Comparison of ENCODE assay signal across 13 cellular contexts in genomic region chr1:72435025-72435424, GRCh38.
A peak's percentile ranks its signal among the peaks of the same experiment; 100 is the strongest.
DNase-seq lines count a peak whose midpoint lies in the region; ATAC-seq and TF ChIP-seq lines count a peak whose summit lies in the region.
"Had no signal": no experiment of that assay in that cellular context is flagged by ENCODE, and none has a peak within 500 bp of the region (broad histone marks: within the 10 kb centered on the region; RNA-seq: fewer than 3 reads in every experiment).

No MANE protein-coding gene starts in this region.

- no peak overlapping the region for H3K27ac Mint-ChIP-seq in T-helper 2 cell treated with Interferon-gamma antibody and Interleukin-4, amounts not matched to agents 5 μg/mL and 100 μg/mL, for 36 hours
- H3K27ac Mint-ChIP-seq: activated T-helper 2 cell treated with anti-CD3 and anti-CD28 coated beads, Interferon-gamma antibody, Interleukin-2, Interleukin-4, amounts not matched to agents 10 μg/mL and 5 μg/mL and 100 μg/mL, durations not matched to agents 14 hours and 24 hours and 36 hours; neural progenitor cell had no signal

- TF ChIP-seq POLR2A in suprapubic skin (IDR thresholded peaks at IDR 0.05): no peak

- no peaks in the 10 kb centered on the region for H3K36me3 ChIP-seq in suprapubic skin
- H3K36me3 ChIP-seq: BE2C, neural progenitor cell had no signal

- DNase-seq in DMS 273 treated with DMSO at 0.1 percent for 48 hours (lab: John Stamatoyannopoulos, UW): peak; percentile 72
- peak; percentile 39 for DNase-seq in epithelial cell of proximal tubule (ENCODE audit: low read depth)
- no peak for DNase-seq in HPDE6-E6E7 (ENCODE audit: extremely low spot score)
- DNase-seq in suprapubic skin (ENCODE audit: low spot score in 2 of 2): no peak
- DNase-seq in SKM-1 (lab: John Stamatoyannopoulos, UW; ENCODE audit: unreplicated experiment): no peak
- DNase-seq in T-helper 2 cell treated with Interferon-gamma antibody and Interleukin-4, amounts not matched to agents 5 μg/mL and 100 μg/mL, for 36 hours (ENCODE audit: low spot score): no peak
- DNase-seq: BE2C, dermis blood vessel endothelial cell, NCI-H1048 had no signal

- no peaks in the 10 kb centered on the region for H3K27me3 ChIP-seq in suprapubic skin
- H3K27me3 ChIP-seq: BE2C, neural progenitor cell had no signal

- H3K9me3 ChIP-seq in suprapubic skin: no peaks in the 10 kb centered on the region
- H3K9me3 ChIP-seq: BE2C had no signal

- H3K4me1 ChIP-seq in suprapubic skin: no peaks in the 10 kb centered on the region
- H3K4me1 ChIP-seq: BE2C, neural progenitor cell had no signal

- peak; percentile 69 for ATAC-seq in GM21825 (IDR thresholded peaks at IDR 0.05; ENCODE audit: unreplicated experiment)
- peak; percentile 47 for ATAC-seq in HG03558 (IDR thresholded peaks at IDR 0.05; ENCODE audit: extremely low read depth, unreplicated experiment)

- H3K27me3 Mint-ChIP-seq in T-helper 2 cell treated with Interferon-gamma antibody and Interleukin-4, amounts not matched to agents 5 μg/mL and 100 μg/mL, for 36 hours (ENCODE audit: low read depth): no peaks in the 10 kb centered on the region

- no peaks in the 10 kb centered on the region for H3K36me3 Mint-ChIP-seq in T-helper 2 cell treated with Interferon-gamma antibody and Interleukin-4, amounts not matched to agents 5 μg/mL and 100 μg/mL, for 36 hours (ENCODE audit: low read depth)
- H3K36me3 Mint-ChIP-seq: neural progenitor cell had no signal

- H3K4me1 Mint-ChIP-seq in T-helper 2 cell treated with Interferon-gamma antibody and Interleukin-4, amounts not matched to agents 5 μg/mL and 100 μg/mL, for 36 hours (ENCODE audit: low read depth): no peaks in the 10 kb centered on the region
- H3K4me1 Mint-ChIP-seq: neural progenitor cell had no signal

- no peak overlapping the region for H3K4me3 ChIP-seq in epithelial cell of proximal tubule (ENCODE audit: low read depth, low read length)
- H3K4me3 ChIP-seq in suprapubic skin: no peak overlapping the region
- H3K4me3 ChIP-seq: neural progenitor cell had no signal

- TF ChIP-seq CTCF in epithelial cell of proximal tubule (conservative IDR thresholded peaks at IDR 0.05; ENCODE audit: low read depth, low read length): no peak
- no peak for TF ChIP-seq CTCF in suprapubic skin (IDR thresholded peaks at IDR 0.05)

- H3K27ac ChIP-seq in suprapubic skin: no peak overlapping the region
- H3K27ac ChIP-seq: neural progenitor cell had no signal

- no peak for TF ChIP-seq EP300 in suprapubic skin (IDR thresholded peaks at IDR 0.05)

- H3K9me3 Mint-ChIP-seq in T-helper 2 cell treated with Interferon-gamma antibody and Interleukin-4, amounts not matched to agents 5 μg/mL and 100 μg/mL, for 36 hours: peaks cover 4% of the 10 kb centered on the region
- H3K9me3 Mint-ChIP-seq: activated T-helper 2 cell treated with anti-CD3 and anti-CD28 coated beads, Interferon-gamma antibody, Interleukin-2, Interleukin-4, amounts not matched to agents 10 μg/mL and 5 μg/mL and 100 μg/mL, durations not matched to agents 14 hours and 24 hours and 36 hours; neural progenitor cell had no signal

- H3K4me3 Mint-ChIP-seq in T-helper 2 cell treated with Interferon-gamma antibody and Interleukin-4, amounts not matched to agents 5 μg/mL and 100 μg/mL, for 36 hours: no peak overlapping the region
- H3K4me3 Mint-ChIP-seq: neural progenitor cell had no signal

Comparison
In these comparisons a context has a peak if more than half of its experiments do, and no peak if none do; other contexts are left out.
1. DNase-seq: peak in DMS 273 treated with DMSO at 0.1 percent for 48 hours (single experiment) and epithelial cell of proximal tubule (single experiment); none in HPDE6-E6E7 (single experiment), suprapubic skin (0 of 2), SKM-1 (single experiment) and T-helper 2 cell treated with Interferon-gamma antibody and Interleukin-4, amounts not matched to agents 5 μg/mL and 100 μg/mL, for 36 hours (single experiment).